Comparison of ENCODE assay signal across 12 cellular contexts in the genomic region with DNA sequence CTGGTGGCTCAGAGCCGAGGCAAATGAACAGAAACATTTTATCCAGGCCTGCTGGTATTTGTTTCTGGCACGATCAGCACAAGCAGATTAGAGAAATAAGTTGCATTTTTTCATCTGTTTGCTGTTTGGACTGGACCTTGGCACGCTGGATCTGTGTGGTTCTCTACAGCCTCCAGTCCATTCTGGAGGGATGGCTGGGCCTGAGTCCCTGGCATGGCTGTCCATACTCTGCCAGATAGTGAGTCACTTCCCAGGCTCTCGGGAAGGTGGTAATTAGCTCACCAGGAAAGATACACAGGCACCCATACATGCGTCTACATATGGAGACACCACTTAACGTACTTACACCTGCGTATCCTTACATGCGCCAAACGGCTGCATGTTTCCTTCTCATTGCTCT.
DNase-seq lines count a peak whose midpoint lies in the region; ATAC-seq and TF ChIP-seq lines count a peak whose summit lies in the region.
"Had no signal": no experiment of that assay in that cellular context is flagged by ENCODE, and none has a peak within 500 bp of the region (broad histone marks: within the 10 kb centered on the region; RNA-seq: fewer than 3 reads in every experiment).

No MANE protein-coding gene starts in this region.

- H3K4me1 Mint-ChIP-seq in natural killer cell: no peaks in the 10 kb centered on the region
- peaks cover 16% of the 10 kb centered on the region for H3K4me1 Mint-ChIP-seq in progenitor cell of endocrine pancreas (ENCODE audit: low read depth)
- no peaks in the 10 kb centered on the region for H3K4me1 Mint-ChIP-seq in activated T-helper 17 cell treated with anti-CD3 and anti-CD28 coated beads, Interleukin-2, amount 50 U/mL, for 72 hours

- H3K36me3 ChIP-seq in vagina: no peaks in the 10 kb centered on the region
- H3K36me3 ChIP-seq: adrenal gland, WERI-Rb-1 had no signal

- ATAC-seq in left lobe of liver (peak; percentile 87), natural killer cell (no peak)
- no peak for ATAC-seq in activated T-helper 17 cell treated with anti-CD3 and anti-CD28 coated beads, Interleukin-2, amount 50 U/mL, for 72 hours (replicated peaks)
- ATAC-seq: left colon had no signal

- H3K27me3 Mint-ChIP-seq in natural killer cell (ENCODE audit: low read depth in 2 of 2): peaks cover 0 to 3% of the 10 kb centered on the region in 2 donors
- H3K27me3 Mint-ChIP-seq in progenitor cell of endocrine pancreas: no peaks in the 10 kb centered on the region
- H3K27me3 Mint-ChIP-seq in activated T-helper 17 cell treated with anti-CD3 and anti-CD28 coated beads, Interleukin-2, amount 50 U/mL, for 72 hours: no peaks in the 10 kb centered on the region

- H3K4me3 Mint-ChIP-seq in natural killer cell (no peak overlapping the region), progenitor cell of endocrine pancreas (ENCODE audit: low read depth) (no peak overlapping the region)
- H3K4me3 Mint-ChIP-seq in activated T-helper 17 cell treated with anti-CD3 and anti-CD28 coated beads, Interleukin-2, amount 50 U/mL, for 72 hours: no peak overlapping the region

- H3K27ac Mint-ChIP-seq in natural killer cell (no peak overlapping the region), progenitor cell of endocrine pancreas (no peak overlapping the region)
- no peak overlapping the region for H3K27ac Mint-ChIP-seq in activated T-helper 17 cell treated with anti-CD3 and anti-CD28 coated beads, Interleukin-2, amount 50 U/mL, for 72 hours

- H3K36me3 Mint-ChIP-seq in natural killer cell: no peaks in the 10 kb centered on the region
- H3K36me3 Mint-ChIP-seq in progenitor cell of endocrine pancreas (ENCODE audit: insufficient read depth): no peaks in the 10 kb centered on the region
- H3K36me3 Mint-ChIP-seq in activated T-helper 17 cell treated with anti-CD3 and anti-CD28 coated beads, Interleukin-2, amount 50 U/mL, for 72 hours (ENCODE audit: low read depth): no peaks in the 10 kb centered on the region

- no peaks in the 10 kb centered on the region for H3K27me3 ChIP-seq in vagina
- H3K27me3 ChIP-seq: adrenal gland had no signal

- H3K4me3 ChIP-seq in cardiac fibroblast (replicated peaks in 1 of 2; ENCODE audit: low read depth in 2 of 2, low read length in 2 of 2) (no peak overlapping the region), vagina (no peak overlapping the region)
- H3K4me3 ChIP-seq: adrenal gland had no signal

- no peak for TF ChIP-seq POLR2A in vagina (IDR thresholded peaks at IDR 0.05)

- no peak for TF ChIP-seq CTCF in cardiac fibroblast (IDR thresholded peaks at IDR 0.05; ENCODE audit: low read depth, low read length)
- TF ChIP-seq CTCF in vagina (IDR thresholded peaks at IDR 0.05): no peak
- TF ChIP-seq CTCF in natural killer cell (IDR thresholded peaks at IDR 0.05): no peak
- TF ChIP-seq CTCF in progenitor cell of endocrine pancreas (IDR thresholded peaks at IDR 0.05; ENCODE audit: unreplicated experiment): no peak

- H3K9me3 Mint-ChIP-seq in natural killer cell (no peaks in the 10 kb centered on the region), progenitor cell of endocrine pancreas (ENCODE audit: low read depth) (no peaks in the 10 kb centered on the region)
- H3K9me3 Mint-ChIP-seq in activated T-helper 17 cell treated with anti-CD3 and anti-CD28 coated beads, Interleukin-2, amount 50 U/mL, for 72 hours: no peaks in the 10 kb centered on the region

- no peaks in the 10 kb centered on the region for H3K9me3 ChIP-seq in vagina
- H3K9me3 ChIP-seq: adrenal gland had no signal

- DNase-seq in NCI-H1417 (lab: John Stamatoyannopoulos, UW): peak in 2 of 3 experiments; percentile 35 to 75
- DNase-seq in NCI-H1417 treated with DMSO at 0.1 percent for 48 hours (lab: John Stamatoyannopoulos, UW): no peak
- peak; percentile 53 to 92 for DNase-seq in cardiac fibroblast (ENCODE audit: low read depth in 2 of 2)
- peak; percentile 82 for DNase-seq in left lobe of liver (ENCODE audit: low spot score)
- DNase-seq in vagina (ENCODE audit: extremely low spot score in 2 of 2): peak in 1 of 2 donors; percentile 62
- DNase-seq in natural killer cell: no peak
- no peak for DNase-seq in progenitor cell of endocrine pancreas (ENCODE audit: low spot score, unreplicated experiment)
- DNase-seq: left colon; stimulated activated CD4-positive, alpha-beta T cell treated with anti-CD3 and anti-CD28 coated beads, Interleukin-4, amount 100 ng/mL, for 24 hours; WERI-Rb-1 had no signal

- peak overlapping the region; percentile 19 for H3K27ac ChIP-seq in vagina
- H3K27ac ChIP-seq: WERI-Rb-1 had no signal

- intact Hi-C loops in vagina (cut with DNase I): no loop called here
- intact Hi-C loops in natural killer cell (cut with micrococcal nuclease): no loop called here

- peaks cover 16% of the 10 kb centered on the region for H3K4me1 ChIP-seq in vagina
- H3K4me1 ChIP-seq: adrenal gland had no signal

Comparison
In these comparisons a context has a peak if more than half of its experiments do, and no peak if none do; other contexts are left out.
1. DNase-seq: peak in NCI-H1417 (2 of 3), cardiac fibroblast (2 of 2) and left lobe of liver (single experiment); none in NCI-H1417 treated with DMSO at 0.1 percent for 48 hours (single experiment), natural killer cell (single experiment) and progenitor cell of endocrine pancreas (single experiment).